Comparison of ENCODE assay signal across 8 cellular contexts in the genomic region with DNA sequence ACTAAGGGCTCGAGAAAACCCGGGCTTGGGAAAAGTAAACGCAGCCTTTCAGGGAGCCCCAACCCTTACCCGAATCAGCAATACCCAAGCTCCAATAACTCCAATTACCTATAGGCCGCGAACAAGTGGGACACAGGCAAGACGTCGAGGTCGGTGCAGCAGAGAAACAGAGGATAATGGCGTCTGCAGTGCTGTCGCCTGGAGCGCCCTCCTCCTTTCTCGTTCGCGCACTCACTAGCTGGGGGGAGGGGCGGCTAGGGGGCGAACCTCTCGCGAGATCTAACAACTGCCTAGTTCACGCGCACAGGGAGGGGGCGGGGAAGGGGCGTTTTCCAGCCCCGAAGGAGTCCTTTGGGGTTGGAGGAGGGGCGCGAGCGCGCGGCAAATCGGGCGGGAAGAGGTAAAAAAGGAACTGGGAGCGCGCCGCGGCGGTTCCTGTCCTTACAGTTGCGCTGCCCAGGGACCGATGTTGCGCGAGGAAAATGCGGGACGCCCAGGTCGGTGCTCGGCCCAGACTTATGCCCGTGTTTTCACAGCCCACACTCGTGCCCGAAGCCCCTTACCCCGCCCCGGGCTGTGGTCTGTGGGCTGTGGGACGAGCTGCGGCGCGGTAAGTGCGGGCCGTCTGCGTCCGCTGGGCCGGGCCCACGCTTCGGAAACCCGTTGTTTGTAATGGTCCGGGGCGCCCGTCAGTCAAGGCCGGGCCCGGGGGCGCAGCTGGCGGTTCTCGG. TPM values are rescaled to one million over a fixed set of nuclear protein-coding genes. Genes with fewer than 3 reads are reported as not detected.
DNase-seq lines count a peak whose midpoint lies in the region; ATAC-seq and TF ChIP-seq lines count a peak whose summit lies in the region.

A gene (plus strand): TSS at position 411 of the 731 bp plus-strand sequence. CDS start 20,182 bp downstream, outside the sequence.

- peak within 1 kb of the TSS; percentile 94 for H2AFZ ChIP-seq in PC-9

- H3K79me2 ChIP-seq in PC-9 (ENCODE audit: low read depth) = peaks cover 94% of the 10 kb centered on the region

- no peaks in the 10 kb centered on the region for H3K9me2 ChIP-seq in PC-9 (ENCODE audit: insufficient read depth)

- peaks cover 34% of the 10 kb centered on the region for H3F3A ChIP-seq in PC-9 (ENCODE audit: insufficient read depth, low read depth)

- 0 to 1% methylated on average over 63 to 69 of the region's 69 CpGs for WGBS in esophagus, 2 donors

- H3K27me3 Mint-ChIP-seq in activated T-cell treated with anti-CD3 and anti-CD28 coated beads, Interleukin-2, amount 50 U/mL, for 24 hours = no peaks in the 10 kb centered on the region

- H3K4me1 ChIP-seq in PC-9 (replicated peaks; ENCODE audit: insufficient read depth) (peaks cover 26% of the 10 kb centered on the region), esophagus (ENCODE audit: control insufficient read depth in 2 of 2, insufficient read depth in 2 of 2, low read length in 1 of 2) (no peaks in the 10 kb centered on the region), muscle layer of colon (ENCODE audit: insufficient read depth, low read length) (peaks cover 27% of the 10 kb centered on the region)

- TF ChIP-seq CTCF in PC-9 (conservative IDR thresholded peaks at IDR 0.05) = no peak

- H3K27me3 ChIP-seq in PC-9 (ENCODE audit: insufficient read depth, low read depth) (no peaks in the 10 kb centered on the region), esophagus (ENCODE audit: control insufficient read depth in 1 of 2, insufficient read depth in 2 of 2, low read length in 2 of 2) (no peaks in the 10 kb centered on the region), muscle layer of colon (ENCODE audit: control insufficient read depth in 1 of 2, insufficient read depth in 2 of 2, low read length in 2 of 2) (no peaks in the 10 kb centered on the region)

- peak; percentile 63 for ATAC-seq in GM21619 (IDR thresholded peaks at IDR 0.05; ENCODE audit: unreplicated experiment)

- H3K4me3 Mint-ChIP-seq in activated T-cell treated with anti-CD3 and anti-CD28 coated beads, Interleukin-2, amount 50 U/mL, for 24 hours = peak within 1 kb of the TSS; percentile 100

- POLR2A ChIA-PET in PC-9 (lab: Charles Lee; ENCODE audit: unreplicated experiment) = interaction anchor here (0.6 to 0.9 kb wide), 7 partner anchors 31 to 954 kb away, joined by 4 to 16 read pairs (median 5); no protein-coding TSS in a partner anchor

- no peaks in the 10 kb centered on the region for H3K9me3 Mint-ChIP-seq in activated T-cell treated with anti-CD3 and anti-CD28 coated beads, Interleukin-2, amount 50 U/mL, for 24 hours

- peaks cover 41% of the 10 kb centered on the region for H3K4me1 Mint-ChIP-seq in activated T-cell treated with anti-CD3 and anti-CD28 coated beads, Interleukin-2, amount 50 U/mL, for 24 hours (ENCODE audit: low read depth)

- no peaks in the 10 kb centered on the region for H3K9me3 ChIP-seq in PC-9 (ENCODE audit: insufficient read depth, low read depth)
- no peaks in the 10 kb centered on the region for H3K9me3 ChIP-seq in esophagus (ENCODE audit: control insufficient read depth in 2 of 2, insufficient read depth in 1 of 2, low read depth in 1 of 2, low read length in 1 of 2)
- H3K9me3 ChIP-seq in muscle layer of colon (ENCODE audit: low read length) = no peaks in the 10 kb centered on the region

- intact Hi-C loops in PC-9 (cut with micrococcal nuclease; ENCODE audit: unreplicated experiment) = loop anchor here (1.0 to 5.0 kb wide), 6 partner anchors 24 to 282 kb away; a partner anchor contains a TSS

- BruUV-seq in PC-9 (replicated peaks; lab: Mats Ljungman, UMichigan) = TSS peak; percentile 76

- peak within 1 kb of the TSS; percentile 98 for H3K27ac Mint-ChIP-seq in activated T-cell treated with anti-CD3 and anti-CD28 coated beads, Interleukin-2, amount 50 U/mL, for 24 hours

- peak within 1 kb of the TSS; percentile 94 for H3K27ac ChIP-seq in PC-9
- peak within 1 kb of the TSS; percentile 98 for H3K27ac ChIP-seq in esophagus (ENCODE audit: low read depth in 2 of 2, low read length in 1 of 2)
- peak within 1 kb of the TSS; percentile 86 for H3K27ac ChIP-seq in muscle layer of colon (ENCODE audit: low read depth, low read length)

- H3K4me2 ChIP-seq in PC-9 = peak within 1 kb of the TSS; percentile 91

- peaks cover 74% of the 10 kb centered on the region for H3K36me3 Mint-ChIP-seq in activated T-cell treated with anti-CD3 and anti-CD28 coated beads, Interleukin-2, amount 50 U/mL, for 24 hours (ENCODE audit: low read depth)

- DNase-seq in DMS53 (lab: John Stamatoyannopoulos, UW) (peak; percentile 98), PC-9 (peak; percentile 91 to 97)
- DNase-seq in Jurkat, Clone E6-1 (ENCODE audit: low read depth, low spot score) = peak; percentile 97
- peak; percentile 99 for DNase-seq in activated T-cell treated with anti-CD3 and anti-CD28 coated beads, Interleukin-2, amount 50 U/mL, for 24 hours
- peak; percentile 99 for DNase-seq in stimulated activated CD8-positive, alpha-beta memory T cell treated with anti-CD3 and anti-CD28 coated beads, Interleukin-7, amount 100 ng/mL, for 24 hours (ENCODE audit: low read depth)

- peak within 1 kb of the TSS; percentile 100 for H3K4me3 ChIP-seq in Jurkat, Clone E6-1 (ENCODE audit: low read length)
- H3K4me3 ChIP-seq in PC-9 (peak within 1 kb of the TSS; percentile 98), esophagus (ENCODE audit: low read depth in 1 of 2, low read length in 2 of 2) (peak within 1 kb of the TSS; percentile 94 to 99), muscle layer of colon (ENCODE audit: low read depth in 1 of 2, low read length in 2 of 2) (peak within 1 kb of the TSS; percentile 99)

- peaks cover 37% of the 10 kb centered on the region for H3K36me3 ChIP-seq in PC-9 (ENCODE audit: low read depth)
- H3K36me3 ChIP-seq in esophagus (ENCODE audit: control insufficient read depth in 2 of 2, insufficient read depth in 2 of 2, low read length in 1 of 2) = peaks cover 0 to under 1% of the 10 kb centered on the region in 2 donors
- peaks cover 21% of the 10 kb centered on the region for H3K36me3 ChIP-seq in muscle layer of colon (ENCODE audit: insufficient read depth, low read length)

- peak within 1 kb of the TSS; percentile 96 for H3K9ac ChIP-seq in muscle layer of colon (ENCODE audit: low read length)

- H4K20me1 ChIP-seq in PC-9 (ENCODE audit: insufficient read depth) = peaks cover 38% of the 10 kb centered on the region

- CTCF ChIA-PET in PC-9 (lab: Charles Lee) = no interaction called here

RNA-seq across cellular contexts. Expression of the gene that starts here (rescaled TPM):
- 22.5 TPM for polyA plus RNA-seq in Jurkat, Clone E6-1 (2012; ENCODE audit: insufficient read depth, insufficient read length)
- 13.9 and 19.2 TPM in 2 replicates for total RNA-seq in PC-9 (2021)
- polyA plus RNA-seq in esophagus = 1 to 10 TPM; 2.3 to 3.6 TPM

Comparison
In these comparisons a context has a peak if more than half of its experiments do, and no peak if none do; other contexts are left out.
1. Peak in every context shown above with its lines: DNase-seq, ATAC-seq, H3K4me3 ChIP-seq and H3K27ac ChIP-seq.